In the genomic region with DNA sequence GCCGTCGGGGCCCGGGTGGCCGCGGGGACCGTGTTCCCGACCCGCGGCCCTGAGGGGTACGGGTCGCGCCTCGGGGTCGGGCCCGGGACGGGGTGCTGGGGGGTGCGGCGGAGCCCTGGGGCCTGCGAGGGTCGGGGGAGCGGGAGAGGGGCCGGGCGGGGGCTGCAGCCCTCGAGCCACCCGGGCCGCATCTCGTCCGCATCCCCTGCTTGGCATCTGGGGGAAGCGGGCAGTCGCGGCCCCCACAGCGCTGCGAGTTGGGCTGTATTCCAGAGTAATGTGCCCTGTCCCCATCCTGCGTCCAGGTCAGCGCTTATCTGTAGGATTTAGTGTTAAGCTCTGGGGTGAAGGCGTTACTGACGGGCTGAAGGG, we compare ENCODE assay signal across 8 cellular contexts. TPM values are rescaled to one million over a fixed set of nuclear protein-coding genes. Genes with fewer than 3 reads are reported as not detected.
DNase-seq lines count a peak whose midpoint lies in the region; ATAC-seq, FAIRE-seq and TF ChIP-seq lines count a peak whose summit lies in the region.

No MANE protein-coding gene starts in this region.

- H3K9me3 ChIP-seq in A549, result no peaks in the 10 kb centered on the region
- H3K9me3 ChIP-seq in H9 (ENCODE audit: control insufficient read depth, low read depth, low read length), result no peaks in the 10 kb centered on the region
- H3K9me3 ChIP-seq in liver (ENCODE audit: control insufficient read depth in 4 of 4, low read length in 3 of 4), result no peaks in the 10 kb centered on the region
- no peaks in the 10 kb centered on the region for H3K9me3 ChIP-seq in upper lobe of left lung

- H3K4me3 ChIP-seq in A549 (peak overlapping the region; percentile 100), liver (ENCODE audit: low read depth in 1 of 3, low read length in 3 of 3) (peak overlapping the region; percentile 68 to 95 (median 94)), upper lobe of left lung (peak overlapping the region; percentile 74 to 100 (median 100))

- H3K27ac ChIP-seq in A549 (peak overlapping the region; percentile 98), H9 (ENCODE audit: insufficient read length, low read depth, low read length) (no peak overlapping the region), adipose tissue (ENCODE audit: low read depth, low read length) (peak overlapping the region; percentile 51), liver (ENCODE audit: low read depth in 1 of 2, low read length in 2 of 2) (peak overlapping the region; percentile 73 to 77), upper lobe of left lung (peak overlapping the region; percentile 89 to 93 (median 90))

- no peak overlapping the region for H2AFZ ChIP-seq in H9 (ENCODE audit: low read length)

- no peak overlapping the region for H3K56ac ChIP-seq in H9 (ENCODE audit: insufficient read length, low read depth, low read length)

- H2BK5ac ChIP-seq in H9 (ENCODE audit: insufficient read length, low read length), result no peak overlapping the region

- FAIRE-seq in A549 (lab: Jason Lieb, UNC), result no peak

- peak in 1 of 2 experiments; percentile 4 for DNase-seq in A549 (ENCODE audit: low read depth in 1 of 2, low spot score in 1 of 2)
- no peak for DNase-seq in H9
- DNase-seq in upper lobe of left lung, result no peak
- DNase-seq in NCI-H2227 treated with DMSO at 0.1 percent for 48 hours (lab: John Stamatoyannopoulos, UW), result no peak
- DNase-seq in Ammon's horn (ENCODE audit: low spot score), result no peak

- 18% methylated on average over 4 of the region's 37 CpGs for WGBS in A549 (ENCODE audit: missing lambda C conversion rate)
- WGBS in H9 (ENCODE audit: extremely low coverage, insufficient read length, low lambda C conversion rate), result no CpG with 5 or more reads among the region's 37 CpGs
- WGBS in adipose tissue, 3 donors, result 0 to 2% (median 1%) methylated on average over 12 to 37 of the region's 37 CpGs
- under 1% methylated on average over 37 of the region's 37 CpGs for WGBS in liver
- 2 to 7% methylated on average over 3 to 26 of the region's 37 CpGs for WGBS in upper lobe of left lung, 2 donors

- H3K79me2 ChIP-seq in H9 (ENCODE audit: insufficient read depth, low read length), result peaks cover 5% of the 10 kb centered on the region; the same call in 1 of the 2 replicates

- H3K27me3 Mint-ChIP-seq in H9 (ENCODE audit: low read depth), result no peaks in the 10 kb centered on the region

- no peak for TF ChIP-seq RAD21 in A549 (conservative IDR thresholded peaks at IDR 0.05 in 1 of 2, IDR thresholded peaks at IDR 0.05 in 1 of 2)
- no peak for TF ChIP-seq RAD21 in liver (IDR thresholded peaks at IDR 0.05)

- H3K4me1 Mint-ChIP-seq in H9, result peaks cover 9 to 20% of the 10 kb centered on the region in 2 experiments

- H3T11ph ChIP-seq in H9 (ENCODE audit: low read length), result no peak overlapping the region

- POLR2A ChIA-PET in A549 (lab: Yijun Ruan, JAX), result interaction anchor here (0.8 to 1.3 kb wide), 13 partner anchors 9 to 202 kb away, joined by 3 to 10 read pairs (median 4); partner anchors contain the start of gene FAAP20

- H3K36me3 Mint-ChIP-seq in H9 (ENCODE audit: insufficient read depth in 1 of 3, low read depth in 3 of 3), result peaks cover 5 to 48% (median 35%) of the 10 kb centered on the region in 3 experiments; a peak in 6 of 7 replicates

- no peak overlapping the region for H2BK120ac ChIP-seq in H9 (ENCODE audit: low read depth, low read length, poor library complexity, severe bottlenecking)

- no peaks in the 10 kb centered on the region for H3K9me3 Mint-ChIP-seq in H9

- H3K4ac ChIP-seq in H9 (ENCODE audit: low read depth, low read length), result no peak overlapping the region

- peaks cover 6% of the 10 kb centered on the region for H3K23me2 ChIP-seq in H9 (ENCODE audit: insufficient read length, low read depth, low read length, poor library complexity, severe bottlenecking)

- H2BK12ac ChIP-seq in H9 (ENCODE audit: insufficient read length, low read depth, low read length), result no peak overlapping the region

- no peak overlapping the region for H2BK15ac ChIP-seq in H9 (ENCODE audit: low read depth, low read length)

- H3K4me1 ChIP-seq in A549, result peaks cover 25% of the 10 kb centered on the region
- no peaks in the 10 kb centered on the region for H3K4me1 ChIP-seq in H9 (ENCODE audit: insufficient read depth, low read length)
- H3K4me1 ChIP-seq in liver (ENCODE audit: control insufficient read depth in 4 of 4, insufficient read depth in 4 of 4, low read length in 3 of 4), result peaks cover 3 to 37% (median 34%) of the 10 kb centered on the region in 4 donors
- peaks cover 27 to 41% (median 33%) of the 10 kb centered on the region in 4 donors for H3K4me1 ChIP-seq in upper lobe of left lung

- peak overlapping the region; percentile 81 to 92 for H3K4me3 Mint-ChIP-seq in H9

- peak overlapping the region in 1 of 3 experiments; percentile 79; a peak in 2 of 7 replicates for H3K27ac Mint-ChIP-seq in H9

- TF ChIP-seq POLR2A in A549 (IDR thresholded peaks at IDR 0.05; ENCODE audit: low read length), result no peak
- no peak for TF ChIP-seq POLR2A in upper lobe of left lung (IDR thresholded peaks at IDR 0.05)

- H3K23ac ChIP-seq in H9 (ENCODE audit: insufficient read length, low read depth, low read length), result no peak overlapping the region

- H3K9ac ChIP-seq in H9 (ENCODE audit: extremely low read depth, insufficient read length, low read length) (peak overlapping the region; percentile 81), liver (ENCODE audit: low read depth in 1 of 2, low read length in 2 of 2) (peak overlapping the region; percentile 80 to 83)

- H2BK20ac ChIP-seq in H9 (ENCODE audit: low read depth, low read length, poor library complexity, severe bottlenecking), result no peak overlapping the region

- no peak overlapping the region for H4K5ac ChIP-seq in H9 (ENCODE audit: insufficient read length, low read depth, low read length)

- H3K4me2 ChIP-seq in A549 (peak overlapping the region; percentile 100), H9 (ENCODE audit: insufficient read depth, insufficient read length, low read length) (peak overlapping the region; percentile 88)

- H3K14ac ChIP-seq in H9 (ENCODE audit: insufficient read depth, low read length), result no peak overlapping the region

- H2AK5ac ChIP-seq in H9 (ENCODE audit: insufficient read length, low read length), result no peak overlapping the region

- ATAC-seq in A549 (no peak; a peak in 1 of 6 replicates), upper lobe of left lung (ENCODE audit: low FRiP score in 2 of 2) (no peak), GM19035 (IDR thresholded peaks at IDR 0.05; ENCODE audit: unreplicated experiment) (no peak)

- H4K20me1 ChIP-seq in H9 (ENCODE audit: control insufficient read depth, insufficient read depth, insufficient read length), result peaks cover 2% of the 10 kb centered on the region

- H3K36me3 ChIP-seq in liver (ENCODE audit: control insufficient read depth in 4 of 4, insufficient read depth in 3 of 4, low read depth in 1 of 4, low read length in 3 of 4) (peaks cover 3 to 13% (median 7%) of the 10 kb centered on the region in 4 donors), upper lobe of left lung (peaks cover 6 to 43% (median 14%) of the 10 kb centered on the region in 4 donors)

- H3K27me3 ChIP-seq in H9 (ENCODE audit: insufficient read depth, low read length) (no peaks in the 10 kb centered on the region), liver (ENCODE audit: control insufficient read depth in 4 of 4, insufficient read depth in 4 of 4, low read length in 3 of 4) (no peaks in the 10 kb centered on the region), upper lobe of left lung (no peaks in the 10 kb centered on the region)

- no peak overlapping the region for H3K18ac ChIP-seq in H9 (ENCODE audit: insufficient read length, low read depth, low read length)

- TF ChIP-seq EP300 in A549 (IDR thresholded peaks at IDR 0.05) (no peak), upper lobe of left lung (IDR thresholded peaks at IDR 0.05) (no peak)

- no peak for TF ChIP-seq CTCF in A549 (IDR thresholded peaks at IDR 0.05)
- no peak for TF ChIP-seq CTCF in H9 (conservative IDR thresholded peaks at IDR 0.05)
- TF ChIP-seq CTCF in liver (IDR thresholded peaks at IDR 0.05; ENCODE audit: low read depth, low read length, missing input control), result no peak
- TF ChIP-seq CTCF in upper lobe of left lung (IDR thresholded peaks at IDR 0.05), result no peak

- H4K91ac ChIP-seq in H9 (ENCODE audit: insufficient read length, low read depth, low read length), result no peak overlapping the region

- CTCF ChIA-PET in A549 (lab: Yijun Ruan, JAX), result interaction anchor here (0.6 to 16.3 kb wide), 5 partner anchors 11 to 330 kb away, joined by 3 to 267 read pairs (median 3); partner anchors contain the start of gene FAAP20

- no peak overlapping the region for H4K8ac ChIP-seq in H9 (replicated peaks; ENCODE audit: insufficient read length, low read depth, low read length)

- H3K79me1 ChIP-seq in H9 (ENCODE audit: insufficient read depth, low read depth, low read length, poor library complexity, severe bottlenecking), result peaks cover 11% of the 10 kb centered on the region

RNA-seq across cellular contexts. Expression of gene RER1, which starts 0.4 kb away (rescaled TPM):
- polyA plus RNA-seq in A549 (2011; rRNA removed) (213 and 227 TPM in 2 replicates), A549 (2017; fragmentation: RNase III; extraction: RNeasy Plus Mini Kit Qiagen cat#74134 plus additional on column Dnase treatment) (66.8 to 72.8 TPM (median 72.3 TPM) in 3 replicates), adipose tissue (10 to 100 TPM; 54.8 to 89.2 (median 59.0) TPM), liver (100 to 1,000 TPM; 101 to 142 TPM)
- 88.9 and 93.1 TPM in 2 replicates for polyA plus RNA-seq in A549 (2012; cell fraction: cytosol; rRNA removed)
- polyA plus RNA-seq in A549 (2012; cell fraction: nucleus; rRNA removed), result 63.3 and 196 TPM in 2 replicates
- 157 and 165 TPM in 2 replicates for polyA minus RNA-seq in A549 (2011; rRNA and poly(A)+ RNA removed)
- total RNA-seq in H9 (2021) (110 and 118 TPM in 2 replicates), liver (10 to 100 TPM; 43.5 to 78.8 TPM), upper lobe of left lung (100 to 1,000 TPM in 2 of 6 donors, 10 to 100 TPM in 4; 48.2 to 133 (median 61.1) TPM)

RNA-seq across cellular contexts. Expression of gene MORN1, which starts 0.7 kb away (rescaled TPM):
- polyA plus RNA-seq in A549 (2011; rRNA removed) (6.9 and 7.2 TPM in 2 replicates), A549 (2017; fragmentation: RNase III; extraction: RNeasy Plus Mini Kit Qiagen cat#74134 plus additional on column Dnase treatment) (6.8 to 9.5 TPM (median 8.9 TPM) in 3 replicates), adipose tissue (1 to 10 TPM; 3.1 to 5.3 (median 3.2) TPM), liver (1 to 10 TPM; 2.3 TPM)
- 7.1 and 8.0 TPM in 2 replicates for polyA plus RNA-seq in A549 (2012; cell fraction: cytosol; rRNA removed)
- 11.6 and 14.2 TPM in 2 replicates for polyA plus RNA-seq in A549 (2012; cell fraction: nucleus; rRNA removed)
- polyA minus RNA-seq in A549 (2011; rRNA and poly(A)+ RNA removed), result 12.4 and 13.0 TPM in 2 replicates
- total RNA-seq in H9 (2021) (12.7 and 14.3 TPM in 2 replicates), liver (1 to 10 TPM; 4.9 to 6.9 TPM), upper lobe of left lung (10 to 100 TPM in 4 of 6 donors, 1 to 10 TPM in 2; 8.5 to 23.4 (median 14.6) TPM)

RNA-seq across cellular contexts. Expression of gene PEX10, which starts 20.3 kb away (rescaled TPM):
- polyA plus RNA-seq in A549 (2011; rRNA removed) (12.3 and 12.6 TPM in 2 replicates), A549 (2017; fragmentation: RNase III; extraction: RNeasy Plus Mini Kit Qiagen cat#74134 plus additional on column Dnase treatment) (20.2 to 22.1 TPM (median 20.7 TPM) in 3 replicates), adipose tissue (10 to 100 TPM; 13.8 to 30.2 (median 18.8) TPM), liver (10 to 100 TPM in 1 of 2 donors, 1 to 10 TPM in 1; 6.2 to 12.9 TPM)
- polyA plus RNA-seq in A549 (2012; cell fraction: cytosol; rRNA removed), result 21.6 and 29.6 TPM in 2 replicates
- polyA plus RNA-seq in A549 (2012; cell fraction: nucleus; rRNA removed), result 26.0 and 36.7 TPM in 2 replicates
- polyA minus RNA-seq in A549 (2011; rRNA and poly(A)+ RNA removed), result 9.0 and 12.7 TPM in 2 replicates
- total RNA-seq in H9 (2021) (33.6 and 34.4 TPM in 2 replicates), liver (10 to 100 TPM; 10.7 to 16.4 TPM), upper lobe of left lung (10 to 100 TPM; 15.7 to 32.1 (median 19.9) TPM)
